ENCODE assay signal across 9 cellular contexts in genomic region chr19:4913996-4914735, GRCh38. TPM values are rescaled to one million over a fixed set of nuclear protein-coding genes. Genes with fewer than 3 reads are reported as not detected.
A peak's percentile ranks its signal among the peaks of the same experiment; 100 is the strongest.
DNase-seq lines count a peak whose midpoint lies in the region; ATAC-seq and TF ChIP-seq lines count a peak whose summit lies in the region.
"Had no signal": no experiment of that assay in that cellular context is flagged by ENCODE, and none has a peak within 500 bp of the region (broad histone marks: within the 10 kb centered on the region; RNA-seq: fewer than 3 reads in every experiment).

No MANE protein-coding gene starts in this region.

- peak overlapping the region; percentile 94 for H3K4me2 ChIP-seq in Loucy (ENCODE audit: low read depth, low read length, poor library complexity, severe bottlenecking)

- H3K4me3 ChIP-seq in AG04450 (ENCODE audit: low read depth, low read length), result no peak overlapping the region
- H3K4me3 ChIP-seq in Loucy (ENCODE audit: low read length, poor library complexity, severe bottlenecking), result peak overlapping the region; percentile 80
- peak overlapping the region; percentile 80 for H3K4me3 ChIP-seq in naive thymus-derived CD4-positive, alpha-beta T cell (ENCODE audit: low read length)

- peaks cover 24% of the 10 kb centered on the region; the same call in 1 of the 2 replicates for H3K36me3 ChIP-seq in Loucy (ENCODE audit: insufficient read depth, low read length)
- peaks cover 0 to 15% (median 0%) of the 10 kb centered on the region in 3 experiments for H3K36me3 ChIP-seq in naive thymus-derived CD4-positive, alpha-beta T cell (ENCODE audit: control insufficient read depth in 2 of 3, insufficient read depth in 3 of 3, low read length in 3 of 3)

- peaks cover 98% of the 10 kb centered on the region for H3K79me2 ChIP-seq in Loucy (ENCODE audit: insufficient read depth, low read length)

- H3K9me3 Mint-ChIP-seq in activated naive CD8-positive, alpha-beta T cell treated with anti-CD3 and anti-CD28 coated beads, Interleukin-2, amount 10 ng/mL, durations not matched to agents 7 days and 5 days, result no peaks in the 10 kb centered on the region
- peaks cover 0 to 3% (median 0%) of the 10 kb centered on the region in 11 donors for H3K9me3 Mint-ChIP-seq in naive thymus-derived CD4-positive, alpha-beta T cell

- peak overlapping the region; percentile 75 for H3K27ac ChIP-seq in AG04450 (ENCODE audit: low read depth, low read length)
- H3K27ac ChIP-seq in naive thymus-derived CD4-positive, alpha-beta T cell (ENCODE audit: low read depth, low read length), result peak overlapping the region; percentile 93

- ATAC-seq in activated naive CD8-positive, alpha-beta T cell treated with anti-CD3 and anti-CD28 coated beads, Interleukin-2, amount 10 ng/mL, durations not matched to agents 7 days and 5 days (ENCODE audit: low read depth), result no peak
- ATAC-seq in naive thymus-derived CD4-positive, alpha-beta T cell, result no peak
- ATAC-seq in HG03025 (IDR thresholded peaks at IDR 0.05; ENCODE audit: low FRiP score, unreplicated experiment), result no peak
- no peak for ATAC-seq in HG03520 (IDR thresholded peaks at IDR 0.05; ENCODE audit: unreplicated experiment)

- no peaks in the 10 kb centered on the region for H3K27me3 Mint-ChIP-seq in activated naive CD8-positive, alpha-beta T cell treated with anti-CD3 and anti-CD28 coated beads, Interleukin-2, amount 10 ng/mL, durations not matched to agents 7 days and 5 days
- no peaks in the 10 kb centered on the region for H3K27me3 Mint-ChIP-seq in naive thymus-derived CD4-positive, alpha-beta T cell

- TF ChIP-seq CTCF in AG04450 (IDR thresholded peaks at IDR 0.05; ENCODE audit: low read depth, low read length) (no peak), Loucy (conservative IDR thresholded peaks at IDR 0.05; ENCODE audit: low read length) (no peak)

- H3K27ac Mint-ChIP-seq in activated naive CD8-positive, alpha-beta T cell treated with anti-CD3 and anti-CD28 coated beads, Interleukin-2, amount 10 ng/mL, durations not matched to agents 7 days and 5 days, result peak overlapping the region; percentile 99
- H3K27ac Mint-ChIP-seq in naive thymus-derived CD4-positive, alpha-beta T cell, result peak overlapping the region; percentile 97 to 100 (median 99)

- H3K9ac ChIP-seq in Loucy (ENCODE audit: low read depth, low read length, poor library complexity, severe bottlenecking), result no peak overlapping the region

- H3K9me2 ChIP-seq in Loucy (replicated peaks; ENCODE audit: low read depth, low read length), result no peaks in the 10 kb centered on the region

- H3K4me3 Mint-ChIP-seq in activated naive CD8-positive, alpha-beta T cell treated with anti-CD3 and anti-CD28 coated beads, Interleukin-2, amount 10 ng/mL, durations not matched to agents 7 days and 5 days, result peak overlapping the region; percentile 96
- peak overlapping the region; percentile 96 to 100 (median 99) for H3K4me3 Mint-ChIP-seq in naive thymus-derived CD4-positive, alpha-beta T cell

- no peaks in the 10 kb centered on the region for H3K9me3 ChIP-seq in AG04450 (ENCODE audit: control insufficient read depth, insufficient read depth, low read length)
- no peaks in the 10 kb centered on the region for H3K9me3 ChIP-seq in Loucy (ENCODE audit: insufficient read depth, low read depth, low read length)
- H3K9me3 ChIP-seq in naive thymus-derived CD4-positive, alpha-beta T cell (ENCODE audit: control insufficient read depth in 2 of 3, low read length in 3 of 3), result no peaks in the 10 kb centered on the region

- no peaks in the 10 kb centered on the region for H3K27me3 ChIP-seq in AG04450 (ENCODE audit: control insufficient read depth, insufficient read depth, low read length)
- H3K27me3 ChIP-seq in Loucy (ENCODE audit: insufficient read depth, low read length, poor library complexity, severe bottlenecking), result no peaks in the 10 kb centered on the region
- H3K27me3 ChIP-seq in naive thymus-derived CD4-positive, alpha-beta T cell (ENCODE audit: control insufficient read depth in 2 of 2, insufficient read depth in 2 of 2, low read length in 2 of 2), result no peaks in the 10 kb centered on the region

- peaks cover 8% of the 10 kb centered on the region for H3F3A ChIP-seq in Loucy (ENCODE audit: low read depth)

- peaks cover 50% of the 10 kb centered on the region for H3K4me1 ChIP-seq in Loucy (ENCODE audit: insufficient read depth, low read length, poor library complexity, severe bottlenecking)
- peaks cover 42 to 47% of the 10 kb centered on the region in 2 donors for H3K4me1 ChIP-seq in naive thymus-derived CD4-positive, alpha-beta T cell (ENCODE audit: control insufficient read depth in 2 of 2, insufficient read depth in 2 of 2, low read length in 2 of 2)

- H3K36me3 Mint-ChIP-seq in activated naive CD8-positive, alpha-beta T cell treated with anti-CD3 and anti-CD28 coated beads, Interleukin-2, amount 10 ng/mL, durations not matched to agents 7 days and 5 days, result peaks cover 41% of the 10 kb centered on the region
- peaks cover 4 to 27% (median 7%) of the 10 kb centered on the region in 5 donors for H3K36me3 Mint-ChIP-seq in naive thymus-derived CD4-positive, alpha-beta T cell

- peaks cover 42% of the 10 kb centered on the region for H4K20me1 ChIP-seq in Loucy (ENCODE audit: insufficient read depth, low read length, poor library complexity, severe bottlenecking)

- H3K4me1 Mint-ChIP-seq in activated naive CD8-positive, alpha-beta T cell treated with anti-CD3 and anti-CD28 coated beads, Interleukin-2, amount 10 ng/mL, durations not matched to agents 7 days and 5 days, result peaks cover 55% of the 10 kb centered on the region
- peaks cover 34 to 63% (median 50%) of the 10 kb centered on the region in 7 donors for H3K4me1 Mint-ChIP-seq in naive thymus-derived CD4-positive, alpha-beta T cell

- DNase-seq in AG04450 (ENCODE audit: low read depth, low spot score) (no peak), NCI-H1694 treated with DMSO at 0.1 percent for 48 hours (lab: John Stamatoyannopoulos, UW) (no peak)
- peak; percentile 41 for DNase-seq in activated naive CD8-positive, alpha-beta T cell treated with anti-CD3 and anti-CD28 coated beads, Interleukin-2, amount 10 ng/mL, durations not matched to agents 7 days and 5 days
- DNase-seq in naive thymus-derived CD4-positive, alpha-beta T cell, result peak in 1 of 9 donors; percentile 6
- DNase-seq in NK-92 treated with Interleukin-12 subunit alpha and Interleukin-12 subunit beta, amount 100 ng/mL, for 24 hours (lab: John Stamatoyannopoulos, UW), result no peak
- DNase-seq: NCI-H2029 had no signal

- intact Hi-C loops in naive thymus-derived CD4-positive, alpha-beta T cell (cut with micrococcal nuclease), result loop anchor here (5.0 kb wide), 1 partner anchor 122 kb away; the partner anchor contains the start of gene FEM1A (in 2 of the 2)

- POLR2A ChIA-PET in AG04450 (lab: Yijun Ruan, JAX), result interaction anchor here (0.7 to 1.4 kb wide), 3 partner anchors 23 to 58 kb away, joined by 3 to 6 read pairs (median 4); no protein-coding TSS in a partner anchor
- POLR2A ChIA-PET in activated naive CD8-positive, alpha-beta T cell treated with anti-CD3 and anti-CD28 coated beads, Interleukin-2, amount 10 ng/mL, durations not matched to agents 7 days and 5 days (lab: Charles Lee), result interaction anchor here (0.6 to 3.2 kb wide), 5 partner anchors 42 to 186 kb away, joined by 3 to 15 read pairs (median 5); partner anchors contain the start of genes FEM1A and KDM4B
- POLR2A ChIA-PET in naive thymus-derived CD4-positive, alpha-beta T cell (lab: Charles Lee), result interaction anchor here (0.7 to 5.2 kb wide), 5 partner anchors 46 to 190 kb away, joined by 3 to 63 read pairs (median 4); partner anchors contain the start of genes DPP9, KDM4B and PLIN3

- CTCF ChIA-PET in AG04450 (lab: Charles Lee), result interaction anchor here (0.6 to 4.5 kb wide), 3 partner anchors 44 to 104 kb away, joined by 3 to 104 read pairs (median 3); no protein-coding TSS in a partner anchor
- CTCF ChIA-PET in naive thymus-derived CD4-positive, alpha-beta T cell (lab: Charles Lee), result interaction anchor here (0.7 to 4.6 kb wide), 7 partner anchors 26 to 123 kb away, joined by 3 to 51 read pairs (median 4); partner anchors contain the start of genes FEM1A and KDM4B

- H2AFZ ChIP-seq in Loucy (ENCODE audit: low read length), result no peak overlapping the region

RNA-seq across cellular contexts. Expression of gene UHRF1, which starts 4.9 kb away (rescaled TPM):
- polyA plus RNA-seq in AG04450 (2011; rRNA removed), result 6.1 and 7.1 TPM in 2 replicates
- 7.1 and 7.3 TPM in 2 replicates for polyA minus RNA-seq in AG04450 (2011; rRNA and poly(A)+ RNA removed)
- total RNA-seq in activated naive CD8-positive, alpha-beta T cell treated with anti-CD3 and anti-CD28 coated beads, Interleukin-2, amount 10 ng/mL, durations not matched to agents 7 days and 5 days, result 100 to 1,000 TPM in 1 of 2 experiments, 10 to 100 TPM in 1; 90.8 to 103 TPM
- 10 to 100 TPM in 1 of 5 experiments, 1 to 10 TPM in 1, under 1 TPM in 3; 0.08 to 94.0 (median 0.24) TPM for total RNA-seq in naive thymus-derived CD4-positive, alpha-beta T cell
- polyA plus RNA-seq in naive thymus-derived CD4-positive, alpha-beta T cell, result under 1 TPM; 0.06 to 0.07 TPM

RNA-seq across cellular contexts. Expression of gene ARRDC5, which starts 11.5 kb away (rescaled TPM):
- not detected in 2 replicates for polyA plus RNA-seq in AG04450 (2011; rRNA removed)
- not detected in 2 replicates for polyA minus RNA-seq in AG04450 (2011; rRNA and poly(A)+ RNA removed)
- 1 to 10 TPM; 7.5 to 8.8 TPM for total RNA-seq in activated naive CD8-positive, alpha-beta T cell treated with anti-CD3 and anti-CD28 coated beads, Interleukin-2, amount 10 ng/mL, durations not matched to agents 7 days and 5 days
- total RNA-seq in naive thymus-derived CD4-positive, alpha-beta T cell, result 10 to 100 TPM in 3 of 5 experiments, 1 to 10 TPM in 2; 2.7 to 28.6 (median 13.6) TPM
- polyA plus RNA-seq in naive thymus-derived CD4-positive, alpha-beta T cell, result 1 to 10 TPM; 3.3 to 4.3 TPM

RNA-seq across cellular contexts. Expression of gene PLIN3, which starts 46.7 kb away (rescaled TPM):
- 103 and 125 TPM in 2 replicates for polyA plus RNA-seq in AG04450 (2011; rRNA removed)
- polyA minus RNA-seq in AG04450 (2011; rRNA and poly(A)+ RNA removed), result 82.2 and 114 TPM in 2 replicates
- 10 to 100 TPM; 22.8 to 25.5 TPM for total RNA-seq in activated naive CD8-positive, alpha-beta T cell treated with anti-CD3 and anti-CD28 coated beads, Interleukin-2, amount 10 ng/mL, durations not matched to agents 7 days and 5 days
- total RNA-seq in naive thymus-derived CD4-positive, alpha-beta T cell, result 10 to 100 TPM; 12.8 to 38.2 (median 32.0) TPM
- polyA plus RNA-seq in naive thymus-derived CD4-positive, alpha-beta T cell, result 10 to 100 TPM; 22.1 to 33.1 TPM

RNA-seq across cellular contexts. Expression of gene KDM4B, which starts 54.7 kb away (rescaled TPM):
- polyA plus RNA-seq in AG04450 (2011; rRNA removed), result 7.7 and 10.6 TPM in 2 replicates
- polyA minus RNA-seq in AG04450 (2011; rRNA and poly(A)+ RNA removed), result 30.3 and 31.2 TPM in 2 replicates
- 10 to 100 TPM; 55.9 to 60.8 TPM for total RNA-seq in activated naive CD8-positive, alpha-beta T cell treated with anti-CD3 and anti-CD28 coated beads, Interleukin-2, amount 10 ng/mL, durations not matched to agents 7 days and 5 days
- total RNA-seq in naive thymus-derived CD4-positive, alpha-beta T cell, result 10 to 100 TPM; 45.8 to 78.0 (median 65.8) TPM
- 10 to 100 TPM in 1 of 2 donors, 1 to 10 TPM in 1; 8.1 to 15.6 TPM for polyA plus RNA-seq in naive thymus-derived CD4-positive, alpha-beta T cell
